8 cellular contexts compared by ENCODE assay signal in the genomic region with DNA sequence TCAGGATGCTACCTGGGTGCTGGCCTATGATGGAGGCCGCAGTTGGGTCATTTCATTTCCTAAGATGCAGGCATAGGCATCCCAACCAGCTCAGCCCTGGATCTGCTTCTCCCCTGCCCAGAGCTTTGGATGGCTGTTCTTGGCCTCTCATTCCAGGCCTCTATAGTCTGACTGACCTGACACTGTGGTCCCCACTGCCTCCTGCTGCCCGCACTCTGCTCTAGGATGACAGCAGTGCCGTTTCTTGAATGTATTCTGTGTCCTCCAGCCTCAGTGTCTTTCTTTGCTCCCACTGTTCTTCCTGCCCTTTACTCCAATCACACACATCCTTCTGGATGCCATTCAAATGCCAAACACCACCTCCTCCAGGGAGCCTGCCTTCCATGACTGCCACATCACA.
A peak's percentile ranks its signal among the peaks of the same experiment; 100 is the strongest.
DNase-seq lines count a peak whose midpoint lies in the region; ATAC-seq and TF ChIP-seq lines count a peak whose summit lies in the region.

No MANE protein-coding gene starts in this region.

- H2AFZ ChIP-seq in neural cell (ENCODE audit: low read depth, low read length) = no peak overlapping the region

- no peaks in the 10 kb centered on the region for H3K9me3 ChIP-seq in neural cell (ENCODE audit: low read length)
- no peaks in the 10 kb centered on the region for H3K9me3 ChIP-seq in esophagus squamous epithelium

- H3K4me3 ChIP-seq in neural cell (ENCODE audit: low read length) (no peak overlapping the region), esophagus squamous epithelium (no peak overlapping the region)

- H3K27ac ChIP-seq in neural cell (ENCODE audit: low read length) (no peak overlapping the region), esophagus squamous epithelium (no peak overlapping the region)

- TF ChIP-seq RAD21 in neural cell (conservative IDR thresholded peaks at IDR 0.05) = peak; percentile 13

- no peaks in the 10 kb centered on the region for H3K9me2 ChIP-seq in neural cell (ENCODE audit: insufficient read depth, low read length)

- H3K27me3 ChIP-seq in neural cell (ENCODE audit: insufficient read depth, low read depth, low read length) (no peaks in the 10 kb centered on the region), esophagus squamous epithelium (no peaks in the 10 kb centered on the region)

- DNase-seq in ACHN (peak; percentile 40), SK-N-DZ (ENCODE audit: low spot score) (peak; percentile 41), NCI-H446 treated with DMSO at 0.1 percent for 48 hours (lab: John Stamatoyannopoulos, UW) (no peak), esophagus squamous epithelium (lab: John Stamatoyannopoulos, UW) (no peak)
- DNase-seq in central memory CD4-positive, alpha-beta T cell = peak; percentile 5

- TF ChIP-seq POLR2A in esophagus squamous epithelium (IDR thresholded peaks at IDR 0.05) = no peak

- in situ Hi-C loops in ACHN (cut with HindIII; ENCODE audit: low pct_ligation_motif_present, low pct_unique_long_range_greater_than_20kb, low sequenced_read_pairs) = no loop called here

- no peak overlapping the region for H3K4me2 ChIP-seq in neural cell (ENCODE audit: low read length)

- H4K20me1 ChIP-seq in neural cell (ENCODE audit: insufficient read depth) = no peaks in the 10 kb centered on the region

- no peak for ATAC-seq in HG03432 (IDR thresholded peaks at IDR 0.05; ENCODE audit: unreplicated experiment)

- H3K79me2 ChIP-seq in neural cell (replicated peaks; ENCODE audit: insufficient read depth, low read length) = no peaks in the 10 kb centered on the region

- TF ChIP-seq EP300 in neural cell (conservative IDR thresholded peaks at IDR 0.05; ENCODE audit: poor library complexity, severe bottlenecking) = no peak

- H3F3A ChIP-seq in neural cell (ENCODE audit: insufficient read depth, low read length, poor library complexity, severe bottlenecking) = no peaks in the 10 kb centered on the region

- H3K36me3 ChIP-seq in neural cell (ENCODE audit: insufficient read depth, low read length) = no peaks in the 10 kb centered on the region
- no peaks in the 10 kb centered on the region for H3K36me3 ChIP-seq in esophagus squamous epithelium

- intact Hi-C loops in esophagus squamous epithelium (cut with DNase I) = no loop called here

- TF ChIP-seq CTCF in GM12874 (IDR thresholded peaks at IDR 0.05; ENCODE audit: insufficient read depth, low read depth, low read length) (peak; percentile 57), neural cell (IDR thresholded peaks at IDR 0.05; ENCODE audit: poor library complexity, severe bottlenecking) (no peak), esophagus squamous epithelium (IDR thresholded peaks at IDR 0.05) (peak in 3 of 6 experiments; percentile 19 to 50 (median 20))

- H3K4me1 ChIP-seq in esophagus squamous epithelium = peaks cover 0 to 26% (median 5%) of the 10 kb centered on the region in 3 donors

- no peak overlapping the region for H3K9ac ChIP-seq in neural cell (ENCODE audit: low read length)

- WGBS in esophagus squamous epithelium, 2 donors = 59 to 64% methylated on average over 3 of the region's 3 CpGs

TF ChIP-seq in neural cell, 6 proteins besides CTCF, POLR2A, EP300 and RAD21:
- TF ChIP-seq EZH2 (IDR thresholded peaks at IDR 0.05; ENCODE audit: borderline replicate concordance, insufficient read depth, low read length, poor library complexity, severe bottlenecking) = no peak
- no peak for TF ChIP-seq MXI1 (conservative IDR thresholded peaks at IDR 0.05; ENCODE audit: poor library complexity, severe bottlenecking)
- TF ChIP-seq POLR2AphosphoS5 (IDR thresholded peaks at IDR 0.05) = no peak
- no peak for TF ChIP-seq REST (IDR thresholded peaks at IDR 0.05; ENCODE audit: borderline replicate concordance)
- no peak for TF ChIP-seq TAF1 (IDR thresholded peaks at IDR 0.05; ENCODE audit: low read depth)
- no peak for TF ChIP-seq SMC3 (conservative IDR thresholded peaks at IDR 0.05; ENCODE audit: poor library complexity)

Comparison
In these comparisons a context has a peak if more than half of its experiments do, and no peak if none do; other contexts are left out.
1. DNase-seq: peak in ACHN (single experiment), SK-N-DZ (single experiment) and central memory CD4-positive, alpha-beta T cell (single experiment); none in NCI-H446 treated with DMSO at 0.1 percent for 48 hours (single experiment) and esophagus squamous epithelium (single experiment).